ENCODE assay signal across 1 cellular context in the genomic region with DNA sequence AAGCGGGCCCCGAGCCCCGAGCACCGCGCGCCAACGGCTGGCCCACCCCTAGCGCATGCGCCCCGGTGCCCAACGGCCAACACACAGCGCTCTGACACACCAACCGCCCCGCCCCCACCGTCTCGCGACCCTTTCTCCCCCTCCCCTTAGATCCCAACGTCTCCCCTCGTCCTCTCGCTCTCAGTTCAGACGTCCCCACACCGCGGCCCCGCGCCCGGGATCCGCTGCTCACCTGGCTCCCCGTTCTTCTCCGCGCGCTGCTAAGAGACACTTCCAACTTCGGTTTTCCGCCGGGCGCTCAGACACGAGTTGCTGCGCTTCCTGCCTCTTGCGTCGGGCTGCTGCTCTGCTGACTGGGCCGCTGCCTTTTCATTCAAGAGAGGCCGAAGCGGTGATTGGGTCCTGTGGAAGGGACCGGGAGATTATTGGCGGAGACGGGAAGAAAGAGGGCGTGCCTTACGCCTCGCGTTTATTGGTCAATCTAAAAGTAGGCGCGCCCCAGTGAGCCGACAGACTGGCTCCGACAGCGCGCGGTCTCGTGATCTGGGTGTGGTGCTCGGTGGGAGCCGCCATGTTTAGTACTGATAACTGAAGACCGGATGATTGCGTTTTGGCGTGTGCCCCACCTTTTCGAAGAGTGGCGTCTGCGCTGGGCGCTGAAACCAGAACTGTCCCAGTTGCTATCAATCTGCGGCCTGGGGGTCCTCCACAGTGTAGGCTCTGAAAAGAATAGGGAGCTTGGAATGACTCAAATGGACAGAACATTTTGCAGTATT.
TF ChIP-seq lines count a peak whose summit lies in the region.

Gene DDX39A, minus strand, starts transcription at position 304 of the 776 bp plus-strand sequence. CDS start 6,121 bp downstream, outside the sequence.

TF ChIP-seq in K562, 482 proteins besides CTCF, POLR2A, EP300 and RAD21 (continued from another document):
- TF ChIP-seq ZNF639 (CRISPR knock-in tag; conservative IDR thresholded peaks at IDR 0.05 in 1 of 2, IDR thresholded peaks at IDR 0.05 in 1 of 2) (peak in 1 of 2 experiments; percentile 90; a peak in 2 of 4 replicates), MYNN (IDR thresholded peaks at IDR 0.05) (0 out of 2 replicates have a peak, but pooled peaks have one; percentile 32), MYNN (CRISPR knock-in tag; IDR thresholded peaks at IDR 0.05) (no peak), ZNF707 (CRISPR knock-in tag; conservative IDR thresholded peaks at IDR 0.05) (0 out of 2 replicates have a peak, but pooled peaks have one; percentile 35), RAD51 (IDR thresholded peaks at IDR 0.05; ENCODE audit: borderline replicate concordance, low read depth) (peak; percentile 76; the same call in 1 of the 2 replicates), MTA2 (IDR thresholded peaks at IDR 0.05; ENCODE audit: low read depth) (peak; percentile 15; the same call in 1 of the 2 replicates), TRIM24 (IDR thresholded peaks at IDR 0.05) (no peak)
- TF ChIP-seq, protein P1, sequence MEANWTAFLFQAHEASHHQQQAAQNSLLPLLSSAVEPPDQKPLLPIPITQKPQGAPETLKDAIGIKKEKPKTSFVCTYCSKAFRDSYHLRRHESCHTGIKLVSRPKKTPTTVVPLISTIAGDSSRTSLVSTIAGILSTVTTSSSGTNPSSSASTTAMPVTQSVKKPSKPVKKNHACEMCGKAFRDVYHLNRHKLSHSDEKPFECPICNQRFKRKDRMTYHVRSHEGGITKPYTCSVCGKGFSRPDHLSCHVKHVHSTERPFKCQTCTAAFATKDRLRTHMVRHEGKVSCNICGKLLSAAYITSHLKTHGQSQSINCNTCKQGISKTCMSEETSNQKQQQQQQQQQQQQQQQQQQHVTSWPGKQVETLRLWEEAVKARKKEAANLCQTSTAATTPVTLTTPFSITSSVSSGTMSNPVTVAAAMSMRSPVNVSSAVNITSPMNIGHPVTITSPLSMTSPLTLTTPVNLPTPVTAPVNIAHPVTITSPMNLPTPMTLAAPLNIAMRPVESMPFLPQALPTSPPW (CRISPR knock-in tag; IDR thresholded peaks at IDR 0.05): peak; percentile 61
